In genomic region chr2:60963176-60963575, GRCh38 we compare ENCODE assay signal across 16 cellular contexts. TPM values are rescaled to one million over a fixed set of nuclear protein-coding genes. Genes with fewer than 3 reads are reported as not detected.
DNase-seq lines count a peak whose midpoint lies in the region; ATAC-seq and TF ChIP-seq lines count a peak whose summit lies in the region.
"Had no signal": no experiment of that assay in that cellular context is flagged by ENCODE, and none has a peak within 500 bp of the region (broad histone marks: within the 10 kb centered on the region; RNA-seq: fewer than 3 reads in every experiment).

No MANE protein-coding gene starts in this region.

- no peaks in the 10 kb centered on the region for H3K9me3 Mint-ChIP-seq in natural killer cell

- H3K4me3 Mint-ChIP-seq in natural killer cell = no peak overlapping the region

- no peaks in the 10 kb centered on the region for H3K27me3 Mint-ChIP-seq in natural killer cell (ENCODE audit: low read depth in 2 of 2)

- peak; percentile 47 for ATAC-seq in left ventricle myocardium superior
- ATAC-seq in natural killer cell = no peak
- ATAC-seq in HG03045 (IDR thresholded peaks at IDR 0.05; ENCODE audit: unreplicated experiment) = no peak

- peak overlapping the region; percentile 92 to 97 for H3K27ac Mint-ChIP-seq in natural killer cell

- DNase-seq in left ventricle myocardium superior (no peak), cardiac septum (ENCODE audit: low spot score) (no peak), cerebellar cortex (ENCODE audit: low spot score) (peak; percentile 81), natural killer cell (no peak), NCI-H1105 treated with DMSO at 0.1 percent for 48 hours (lab: John Stamatoyannopoulos, UW) (no peak), NCI-H2029 (lab: John Stamatoyannopoulos, UW) (no peak)
- DNase-seq: DMS79; KBM-7; MV-4-11; NCI-H1417; NCI-H2029 treated with DMSO at 0.1 percent for 48 hours; NCI-H2171; NCI-H69; NK-92 treated with Interleukin-12 subunit alpha and Interleukin-12 subunit beta, amount 100 ng/mL, for 24 hours; Right ventricle myocardium superior had no signal

- no peak for TF ChIP-seq CTCF in natural killer cell (IDR thresholded peaks at IDR 0.05)

- no peaks in the 10 kb centered on the region for H3K36me3 Mint-ChIP-seq in natural killer cell

- intact Hi-C loops in left ventricle myocardium superior (cut with micrococcal nuclease) = no loop called here
- intact Hi-C loops in cardiac septum (cut with DNase I) = no loop called here
- intact Hi-C loops in natural killer cell (cut with micrococcal nuclease) = no loop called here

- H3K4me1 Mint-ChIP-seq in natural killer cell = peaks cover 27 to 34% of the 10 kb centered on the region in 2 donors

RNA-seq across cellular contexts. Expression of gene PEX13, which starts 54.3 kb away (rescaled TPM):
- total RNA-seq in left ventricle myocardium superior = 25.7 TPM
- total RNA-seq in cardiac septum = 24.0 TPM
- 10 to 100 TPM; 15.8 to 18.1 (median 17.9) TPM for total RNA-seq in natural killer cell

RNA-seq across cellular contexts. Expression of gene PUS10, which starts 54.9 kb away (rescaled TPM):
- 5.5 TPM for total RNA-seq in left ventricle myocardium superior
- total RNA-seq in cardiac septum = 3.3 TPM
- 10 to 100 TPM in 1 of 3 donors, 1 to 10 TPM in 2; 7.2 to 15.2 (median 8.4) TPM for total RNA-seq in natural killer cell
